29 cellular contexts compared by ENCODE assay signal in genomic region chr7:33776791-33777190, GRCh38.
DNase-seq lines count a peak whose midpoint lies in the region; ATAC-seq, FAIRE-seq and TF ChIP-seq lines count a peak whose summit lies in the region.
"Had no signal": no experiment of that assay in that cellular context is flagged by ENCODE, and none has a peak within 500 bp of the region (broad histone marks: within the 10 kb centered on the region; RNA-seq: fewer than 3 reads in every experiment).

No MANE protein-coding gene starts in this region.

- no peaks in the 10 kb centered on the region for H3K36me3 ChIP-seq in GM23248 (ENCODE audit: low read depth)
- H3K36me3 ChIP-seq in astrocyte (ENCODE audit: insufficient read depth, low read length), result no peaks in the 10 kb centered on the region
- H3K36me3 ChIP-seq in BE2C, result no peaks in the 10 kb centered on the region
- H3K36me3 ChIP-seq: upper lobe of right lung had no signal

- H3K36me3 Mint-ChIP-seq in astrocyte (ENCODE audit: low read depth, unreplicated experiment), result peaks cover 6% of the 10 kb centered on the region
- H3K36me3 Mint-ChIP-seq: activated naive CD4-positive, alpha-beta T cell treated with anti-CD3 and anti-CD28 coated beads, Interleukin-2, amount 50 U/mL, for 24 hours had no signal

- no peak overlapping the region for H3K9ac ChIP-seq in GM23248
- no peak overlapping the region for H3K9ac ChIP-seq in astrocyte (ENCODE audit: low read length)

- no peak overlapping the region for H3K4me3 Mint-ChIP-seq in astrocyte (ENCODE audit: unreplicated experiment)
- H3K4me3 Mint-ChIP-seq: activated B cell treated with CpG ODN at 0.5 μM for 24 hours; activated naive CD4-positive, alpha-beta T cell treated with anti-CD3 and anti-CD28 coated beads, Interleukin-2, amount 50 U/mL, for 24 hours; GM23338; immature natural killer cell; naive thymus-derived CD4-positive, alpha-beta T cell had no signal

- H3K4me2 ChIP-seq in GM23248 (ENCODE audit: unreplicated experiment) (no peak overlapping the region), astrocyte (ENCODE audit: low read length) (no peak overlapping the region)
- H3K4me2 ChIP-seq: GM23338, hepatocyte had no signal

- peak; percentile 1 for DNase-seq in AG04450 (ENCODE audit: low read depth, low spot score)
- DNase-seq in GM23248, result peak; percentile 80
- peak; percentile 32 for DNase-seq in astrocyte (ENCODE audit: low read depth)
- DNase-seq in fibroblast of the aortic adventitia (ENCODE audit: low read depth), result peak; percentile 72
- no peak for DNase-seq in NCI-H774 (lab: John Stamatoyannopoulos, UW)
- no peak for DNase-seq in HuH-7.5 (ENCODE audit: low spot score)
- DNase-seq in BE2C, result no peak
- DNase-seq: ACHN; activated B cell treated with CpG ODN at 0.5 μM for 24 hours; activated CD4-positive, alpha-beta T cell treated with anti-CD3 and anti-CD28 coated beads, Interleukin-2, amount 50 U/mL, for 4 hours; caudate nucleus; immature natural killer cell; KG1; naive thymus-derived CD4-positive, alpha-beta T cell; NCI-H1694 treated with DMSO at 0.1 percent for 48 hours; NCI-H748 treated with DMSO at 0.1 percent for 48 hours; occipital lobe; Right ventricle myocardium superior; stimulated activated CD4-positive, alpha-beta T cell treated with anti-CD3 and anti-CD28 coated beads, Interleukin-1b, Interleukin-23, amount 100 ng/mL, for 48 hours; T1000; upper lobe of right lung had no signal

- H4K20me1 ChIP-seq in GM23248 (ENCODE audit: insufficient read depth) (no peaks in the 10 kb centered on the region), astrocyte (ENCODE audit: insufficient read depth, low read length) (no peaks in the 10 kb centered on the region)

- POLR2A ChIA-PET in AG04450 (lab: Yijun Ruan, JAX), result no interaction called here

- H3K27me3 Mint-ChIP-seq in astrocyte (ENCODE audit: low read depth, unreplicated experiment), result peaks cover 5% of the 10 kb centered on the region
- H3K27me3 Mint-ChIP-seq: activated B cell treated with CpG ODN at 0.5 μM for 24 hours; activated naive CD4-positive, alpha-beta T cell treated with anti-CD3 and anti-CD28 coated beads, Interleukin-2, amount 50 U/mL, for 24 hours; naive thymus-derived CD4-positive, alpha-beta T cell had no signal

- H2AFZ ChIP-seq in GM23248 (no peak overlapping the region), astrocyte (ENCODE audit: low read depth, low read length) (no peak overlapping the region)
- H2AFZ ChIP-seq: GM23338, hepatocyte had no signal

- H3K9me3 Mint-ChIP-seq in astrocyte (ENCODE audit: unreplicated experiment), result peaks cover 6% of the 10 kb centered on the region
- H3K9me3 Mint-ChIP-seq: activated B cell treated with CpG ODN at 0.5 μM for 24 hours; activated naive CD4-positive, alpha-beta T cell treated with anti-CD3 and anti-CD28 coated beads, Interleukin-2, amount 50 U/mL, for 24 hours; GM23338 had no signal

- CTCF ChIA-PET in AG04450 (lab: Charles Lee), result interaction anchor here (1.0 kb wide), 1 partner anchor 156 kb away, joined by 3 read pairs; no protein-coding TSS in a partner anchor

- no peak overlapping the region for H3K27ac Mint-ChIP-seq in astrocyte (ENCODE audit: unreplicated experiment)
- H3K27ac Mint-ChIP-seq: activated B cell treated with CpG ODN at 0.5 μM for 24 hours; activated naive CD4-positive, alpha-beta T cell treated with anti-CD3 and anti-CD28 coated beads, Interleukin-2, amount 50 U/mL, for 24 hours; GM23338; immature natural killer cell; naive thymus-derived CD4-positive, alpha-beta T cell had no signal

- peaks cover 6% of the 10 kb centered on the region; the same call in 1 of the 2 replicates for H3K9me2 ChIP-seq in GM23248 (ENCODE audit: insufficient read depth)

- WGBS in GM23248 (ENCODE audit: low coverage in 1 of 2, low lambda C conversion rate in 2 of 2, missing lambda C conversion rate in 2 of 2), 2 experiments, result 13 to 25% methylated on average over 3 of the region's 3 CpGs

- H3K4me1 Mint-ChIP-seq in astrocyte (ENCODE audit: low read depth, unreplicated experiment), result no peaks in the 10 kb centered on the region
- H3K4me1 Mint-ChIP-seq: activated naive CD4-positive, alpha-beta T cell treated with anti-CD3 and anti-CD28 coated beads, Interleukin-2, amount 50 U/mL, for 24 hours; naive thymus-derived CD4-positive, alpha-beta T cell had no signal

- no peak overlapping the region for H3K4me3 ChIP-seq in AG04450 (ENCODE audit: low read depth, low read length)
- H3K4me3 ChIP-seq in GM23248, result no peak overlapping the region
- H3K4me3 ChIP-seq in astrocyte (ENCODE audit: insufficient read depth, low read depth, low read length), result no peak overlapping the region
- H3K4me3 ChIP-seq in fibroblast of the aortic adventitia (ENCODE audit: low read depth, low read length), result no peak overlapping the region
- H3K4me3 ChIP-seq in BE2C (ENCODE audit: low read depth, low read length), result no peak overlapping the region
- H3K4me3 ChIP-seq: GM23338, hepatocyte, skin epidermis, upper lobe of right lung had no signal

- H3K9me3 ChIP-seq in AG04450 (ENCODE audit: control insufficient read depth, insufficient read depth, low read length), result no peaks in the 10 kb centered on the region
- H3K9me3 ChIP-seq in GM23248 (ENCODE audit: low read depth), result no peaks in the 10 kb centered on the region
- H3K9me3 ChIP-seq in astrocyte (ENCODE audit: insufficient read depth, low read depth, low read length), result no peaks in the 10 kb centered on the region
- no peaks in the 10 kb centered on the region for H3K9me3 ChIP-seq in BE2C
- H3K9me3 ChIP-seq: upper lobe of right lung had no signal

- FAIRE-seq in astrocyte (lab: Jason Lieb, UNC), result no peak
- FAIRE-seq: frontal cortex had no signal

- ATAC-seq in HG02571 (IDR thresholded peaks at IDR 0.05; ENCODE audit: unreplicated experiment), result no peak
- ATAC-seq: GM23338; left lobe of liver; naive thymus-derived CD4-positive, alpha-beta T cell; upper lobe of right lung had no signal

- H3K27me3 ChIP-seq in AG04450 (ENCODE audit: control insufficient read depth, insufficient read depth, low read length) (peaks cover 2% of the 10 kb centered on the region), GM23248 (replicated peaks; ENCODE audit: insufficient read depth) (no peaks in the 10 kb centered on the region), astrocyte (ENCODE audit: insufficient read depth, low read length) (no peaks in the 10 kb centered on the region), BE2C (no peaks in the 10 kb centered on the region)
- H3K27me3 ChIP-seq: hepatocyte, upper lobe of right lung had no signal

- no peak for TF ChIP-seq CTCF in AG04450 (IDR thresholded peaks at IDR 0.05; ENCODE audit: low read depth, low read length)
- no peak for TF ChIP-seq CTCF in astrocyte (IDR thresholded peaks at IDR 0.05; ENCODE audit: insufficient read depth, low read depth, low read length)
- TF ChIP-seq CTCF in fibroblast of the aortic adventitia (IDR thresholded peaks at IDR 0.05; ENCODE audit: insufficient read depth, low read length), result no peak
- no peak for TF ChIP-seq CTCF in BE2C (IDR thresholded peaks at IDR 0.05; ENCODE audit: low read depth, low read length)

- H3K79me2 ChIP-seq in GM23248 (ENCODE audit: insufficient read depth) (no peaks in the 10 kb centered on the region), astrocyte (ENCODE audit: insufficient read depth, low read length) (no peaks in the 10 kb centered on the region)
- H3K79me2 ChIP-seq: hepatocyte had no signal

- H3K4me1 ChIP-seq in GM23248 (ENCODE audit: insufficient read depth) (peaks cover 10% of the 10 kb centered on the region), astrocyte (ENCODE audit: insufficient read depth, low read length) (peaks cover 21% of the 10 kb centered on the region), BE2C (no peaks in the 10 kb centered on the region)
- H3K4me1 ChIP-seq: upper lobe of right lung had no signal

- peaks cover 22% of the 10 kb centered on the region for H3F3A ChIP-seq in GM23248 (ENCODE audit: insufficient read depth)

- H3K27ac ChIP-seq in AG04450 (ENCODE audit: low read depth, low read length), result no peak overlapping the region
- H3K27ac ChIP-seq in GM23248, result no peak overlapping the region
- no peak overlapping the region for H3K27ac ChIP-seq in astrocyte (ENCODE audit: low read depth, low read length)
- H3K27ac ChIP-seq: C4-2B, hepatocyte, skin epidermis, upper lobe of right lung had no signal

- in situ Hi-C loops in GM23248 (cut with MboI), result no loop called here

Comparison
In these comparisons a context has a peak if more than half of its experiments do, and no peak if none do; other contexts are left out.
1. DNase-seq: peak in AG04450 (single experiment), GM23248 (single experiment), astrocyte (single experiment) and fibroblast of the aortic adventitia (single experiment); none in NCI-H774 (single experiment), HuH-7.5 (single experiment) and BE2C (single experiment).